6 cellular contexts compared by ENCODE assay signal in the genomic region with DNA sequence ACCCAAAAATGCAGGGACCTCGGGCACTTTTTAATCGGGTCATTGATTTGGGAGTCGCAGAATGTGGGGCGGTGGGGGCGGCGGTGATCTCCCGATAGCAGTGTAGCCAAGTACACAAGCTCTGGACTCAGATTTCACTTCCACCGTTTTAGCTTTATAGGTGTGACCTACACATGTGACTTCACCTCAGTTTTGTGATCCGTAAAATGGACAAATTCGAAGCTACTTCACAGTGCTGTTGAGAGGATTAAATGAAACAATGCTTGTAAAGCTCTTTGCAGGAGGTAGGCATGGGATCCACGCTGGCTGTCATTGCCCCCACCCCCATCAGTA. TPM values are rescaled to one million over a fixed set of nuclear protein-coding genes. Genes with fewer than 3 reads are reported as not detected.
DNase-seq lines count a peak whose midpoint lies in the region; TF ChIP-seq lines count a peak whose summit lies in the region.

No MANE protein-coding gene starts in this region.

- no peak for TF ChIP-seq EP300 in esophagus muscularis mucosa (IDR thresholded peaks at IDR 0.05)

- peaks cover under 1% of the 10 kb centered on the region; the same call in 1 of the 2 replicates for H3K36me3 ChIP-seq in BJ (ENCODE audit: control insufficient read depth, insufficient read depth, low read length)
- peaks cover under 1 to 32% (median 19%) of the 10 kb centered on the region in 4 donors for H3K36me3 ChIP-seq in esophagus muscularis mucosa
- H3K36me3 ChIP-seq in subcutaneous abdominal adipose tissue (ENCODE audit: control insufficient read depth in 5 of 5, insufficient read depth in 5 of 5, low read length in 5 of 5), result peaks cover 0 to 17% (median 3%) of the 10 kb centered on the region in 5 donors

- H3K27ac ChIP-seq in esophagus muscularis mucosa (replicated peaks in 1 of 4) (peak overlapping the region; percentile 91 to 98 (median 95)), subcutaneous abdominal adipose tissue (ENCODE audit: low read depth, low read length) (peak overlapping the region; percentile 95)

- WGBS in esophagus muscularis mucosa, result 10% methylated on average over 10 of the region's 11 CpGs

- POLR2A ChIA-PET in BJ (lab: Charles Lee), result interaction anchor here (0.5 to 0.6 kb wide), 2 partner anchors 30 to 1156 kb away, joined by 6 to 9 read pairs; no protein-coding TSS in a partner anchor

- no peak for TF ChIP-seq POLR2A in esophagus muscularis mucosa (IDR thresholded peaks at IDR 0.05; ENCODE audit: low read depth)

- no peaks in the 10 kb centered on the region for H3K9me3 ChIP-seq in esophagus muscularis mucosa
- H3K9me3 ChIP-seq in subcutaneous abdominal adipose tissue (ENCODE audit: control insufficient read depth in 5 of 5, low read length in 5 of 5), result no peaks in the 10 kb centered on the region

- H3K4me1 ChIP-seq in esophagus muscularis mucosa (peaks cover 23 to 41% (median 36%) of the 10 kb centered on the region in 4 donors), subcutaneous abdominal adipose tissue (ENCODE audit: control insufficient read depth in 5 of 5, insufficient read depth in 5 of 5, low read length in 5 of 5) (peaks cover 8 to 27% (median 27%) of the 10 kb centered on the region in 5 donors)

- no peaks in the 10 kb centered on the region for H3K27me3 ChIP-seq in BJ (ENCODE audit: control insufficient read depth, insufficient read depth, low read length)
- no peaks in the 10 kb centered on the region for H3K27me3 ChIP-seq in esophagus muscularis mucosa
- no peaks in the 10 kb centered on the region for H3K27me3 ChIP-seq in subcutaneous abdominal adipose tissue (ENCODE audit: control insufficient read depth in 5 of 5, insufficient read depth in 4 of 5, low read length in 5 of 5)

- peak overlapping the region; percentile 95 for H3K4me3 ChIP-seq in BJ (ENCODE audit: low read depth, low read length)
- peak overlapping the region; percentile 67 to 98 (median 92) for H3K4me3 ChIP-seq in esophagus muscularis mucosa
- peak overlapping the region; percentile 84 to 91 (median 85) for H3K4me3 ChIP-seq in subcutaneous abdominal adipose tissue (ENCODE audit: low read depth in 1 of 5, low read length in 5 of 5)

- DNase-seq in BJ (ENCODE audit: low read depth) (no peak), MV-4-11 (lab: John Stamatoyannopoulos, UW) (peak; percentile 8), esophagus muscularis mucosa (ENCODE audit: extremely low spot score) (no peak), hepatic stellate cell (ENCODE audit: low spot score) (no peak)
- no peak for DNase-seq in stimulated activated naive CD4-positive, alpha-beta T cell treated with Interleukin-2 at 50 U/mL for 16 hours (lab: John Stamatoyannopoulos, UW)

- CTCF ChIA-PET in BJ (lab: Yijun Ruan, JAX), result interaction anchor here (1.0 to 3.2 kb wide), 2 partner anchors 12 to 71 kb away, joined by 3 to 13 read pairs; no protein-coding TSS in a partner anchor

- peak overlapping the region; percentile 68 to 100 (median 97) for H3K9ac ChIP-seq in subcutaneous abdominal adipose tissue (ENCODE audit: low read length in 5 of 5)

- intact Hi-C loops in esophagus muscularis mucosa (cut with DNase I), result loop anchor here (2.0 kb wide), 1 partner anchor 35 kb away; a partner anchor contains a TSS

- TF ChIP-seq CTCF in BJ (IDR thresholded peaks at IDR 0.05; ENCODE audit: insufficient read depth, low read depth, low read length), result no peak
- TF ChIP-seq CTCF in esophagus muscularis mucosa (IDR thresholded peaks at IDR 0.05), result no peak

RNA-seq across cellular contexts. Expression of a gene that starts 0.5 kb away (rescaled TPM):
- polyA plus RNA-seq in BJ (2011; rRNA removed), result 13.2 and 19.4 TPM in 2 replicates
- polyA minus RNA-seq in BJ (2011; rRNA and poly(A)+ RNA removed), result 5.8 and 9.7 TPM in 2 replicates
- 10 to 100 TPM; 12.3 to 21.4 (median 16.2) TPM for total RNA-seq in esophagus muscularis mucosa

RNA-seq across cellular contexts. Expression of a gene that starts 0.7 kb away (rescaled TPM):
- 36.2 and 54.7 TPM in 2 replicates for polyA plus RNA-seq in BJ (2011; rRNA removed)
- polyA minus RNA-seq in BJ (2011; rRNA and poly(A)+ RNA removed), result 24.3 and 36.4 TPM in 2 replicates
- 10 to 100 TPM; 29.1 to 59.6 (median 52.7) TPM for total RNA-seq in esophagus muscularis mucosa

RNA-seq across cellular contexts. Expression of a gene that starts 35.3 kb away (rescaled TPM):
- 17.4 and 31.9 TPM in 2 replicates for polyA plus RNA-seq in BJ (2011; rRNA removed)
- 20.1 and 27.4 TPM in 2 replicates for polyA minus RNA-seq in BJ (2011; rRNA and poly(A)+ RNA removed)
- total RNA-seq in esophagus muscularis mucosa, result 10 to 100 TPM; 31.1 to 54.0 (median 34.5) TPM

RNA-seq across cellular contexts. Expression of a gene that starts 36.5 kb away (rescaled TPM):
- polyA plus RNA-seq in BJ (2011; rRNA removed), result not detected in 2 replicates
- polyA minus RNA-seq in BJ (2011; rRNA and poly(A)+ RNA removed), result not detected in 2 replicates
- total RNA-seq in esophagus muscularis mucosa, result not detected

RNA-seq across cellular contexts. Expression of a gene that starts 50.4 kb away (rescaled TPM):
- polyA plus RNA-seq in BJ (2011; rRNA removed), result not detected in 2 replicates
- polyA minus RNA-seq in BJ (2011; rRNA and poly(A)+ RNA removed), result not detected in 2 replicates
- total RNA-seq in esophagus muscularis mucosa, result under 1 TPM in 1 of 4 donors, not detected in 3; 0.17 TPM
